In the genomic region with DNA sequence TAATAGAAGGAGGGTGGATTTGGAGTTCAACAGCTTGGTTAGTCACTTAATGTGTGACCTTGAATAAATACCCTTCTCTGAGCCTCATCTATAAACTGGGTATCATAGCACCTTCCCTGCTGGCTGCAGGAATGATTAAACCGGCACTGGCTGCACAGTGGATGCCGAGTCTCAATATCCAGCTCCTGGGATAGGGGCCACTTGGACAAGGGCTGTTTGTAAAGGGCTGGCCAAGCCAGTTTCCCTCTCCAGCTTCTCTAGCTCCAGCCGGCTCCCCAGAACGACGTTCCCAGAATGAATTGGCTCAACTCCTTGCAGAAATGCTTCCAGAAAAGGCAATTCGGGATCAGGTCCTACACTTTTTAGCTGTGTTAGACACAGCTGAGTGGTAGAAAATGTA, we compare ENCODE assay signal across 26 cellular contexts.
"Had no signal": no experiment of that assay in that cellular context is flagged by ENCODE, and none has a peak within 500 bp of the region (broad histone marks: within the 10 kb centered on the region; RNA-seq: fewer than 3 reads in every experiment).

No MANE protein-coding gene starts in this region.

- H3K4me3 Mint-ChIP-seq: central memory CD8-positive, alpha-beta T cell; nephron; T-helper 1 cell treated with Interleukin-12 subunit alpha and Interleukin-12 subunit beta and Interleukin-4 antibody, amounts not matched to agents 30 μg/mL and 1 μg/mL, for 36 hours had no signal

- DNase-seq: activated CD4-positive, alpha-beta T cell treated with anti-CD3 and anti-CD28 coated beads for 4 hours; activated CD4-positive, alpha-beta T cell treated with anti-CD3 and anti-CD28 coated beads, Interleukin-2, amount 50 U/mL, for 48 hours; activated CD8-positive, alpha-beta memory T cell treated with anti-CD3 and anti-CD28 coated beads for 24 hours; activated gamma-delta T cell; activated naive CD4-positive, alpha-beta T cell treated with anti-CD3 and anti-CD28 coated beads, Interleukin-2, amount 50 U/mL, for 16 hours; effector memory CD4-positive, alpha-beta T cell; hippocampal formation; kidney; mucosa of descending colon; retina; stimulated activated CD4-positive, alpha-beta T cell treated with anti-CD3 and anti-CD28 coated beads, Interleukin-15, amount 100 ng/mL, for 24 hours; stimulated activated CD4-positive, alpha-beta T cell treated with anti-CD3 and anti-CD28 coated beads, Interleukin-2, amount 100 ng/mL, for 24 hours; stimulated activated naive CD4-positive, alpha-beta T cell; SW 1271; T-helper 9 cell; transverse colon had no signal

- H3K27ac Mint-ChIP-seq: nephron; T-helper 1 cell treated with Interleukin-12 subunit alpha and Interleukin-12 subunit beta and Interleukin-4 antibody, amounts not matched to agents 30 μg/mL and 1 μg/mL, for 36 hours had no signal

- H3K4me1 Mint-ChIP-seq: central memory CD8-positive, alpha-beta T cell had no signal

- H3K4me3 ChIP-seq: breast epithelium, lung, mucosa of descending colon, ovary, prostate gland, suprapubic skin, transverse colon, uterus had no signal

- H3K27ac ChIP-seq: ovary, prostate gland, transverse colon, uterus, VCaP had no signal

- H3K9me3 ChIP-seq: mucosa of descending colon, ovary, prostate gland, suprapubic skin, transverse colon, uterus had no signal

- H3K36me3 ChIP-seq: breast epithelium, ovary, prostate gland, suprapubic skin, transverse colon, uterus had no signal

- H3K4me1 ChIP-seq: breast epithelium, prostate gland, uterus had no signal

- ATAC-seq: mucosa of descending colon had no signal

- H3K27me3 ChIP-seq: breast epithelium, ovary, suprapubic skin, transverse colon, uterus had no signal
